8 cellular contexts compared by ENCODE assay signal in genomic region chr6:149545754-149546471, GRCh38. TPM values are rescaled to one million over a fixed set of nuclear protein-coding genes. Genes with fewer than 3 reads are reported as not detected.
A peak's percentile ranks its signal among the peaks of the same experiment; 100 is the strongest.
DNase-seq lines count a peak whose midpoint lies in the region; ATAC-seq and TF ChIP-seq lines count a peak whose summit lies in the region.

Gene PPIL4 (minus strand): TSS chr6:149546043. CDS start chr6:149546005, 38 bp downstream.

- DNase-seq in AG08396 (ENCODE audit: low spot score) (peak; percentile 94), NCI-H2227 treated with DMSO at 0.1 percent for 48 hours (lab: John Stamatoyannopoulos, UW) (peak; percentile 81), WTC11 (ENCODE audit: low spot score) (peak; percentile 95), cardiac fibroblast (ENCODE audit: low read depth in 2 of 2) (peak; percentile 96 to 97), immature natural killer cell (peak; percentile 96 to 97 (median 96)), spleen (peak; percentile 99)

- peak; percentile 95 for TF ChIP-seq CTCF in WTC11 (IDR thresholded peaks at IDR 0.05)
- TF ChIP-seq CTCF in cardiac fibroblast (IDR thresholded peaks at IDR 0.05; ENCODE audit: low read depth, low read length): peak; percentile 85
- peak; percentile 78 to 95 (median 91) for TF ChIP-seq CTCF in spleen (IDR thresholded peaks at IDR 0.05 in 8 of 11, conservative IDR thresholded peaks at IDR 0.05 in 3 of 11)

- POLR2A ChIA-PET in WTC11 (lab: Charles Lee): interaction anchor here (0.9 kb wide), 1 partner anchor 20 kb away, joined by 3 read pairs; no protein-coding TSS in a partner anchor

- H3K36me3 Mint-ChIP-seq in WTC11 (0 out of 2 replicates have a peak, but pooled peaks cover under 1% of the 10 kb centered on the region), immature natural killer cell (no peaks in the 10 kb centered on the region)

- H3K4me1 Mint-ChIP-seq in WTC11: peaks cover 9% of the 10 kb centered on the region
- peaks cover 34 to 51% of the 10 kb centered on the region in 2 donors for H3K4me1 Mint-ChIP-seq in immature natural killer cell

- H3K4me3 Mint-ChIP-seq in WTC11 (peak within 1 kb of the TSS; percentile 97), immature natural killer cell (peak within 1 kb of the TSS; percentile 97 to 98 (median 98))

- intact Hi-C loops in spleen (cut with DNase I; ENCODE audit: low total_unique reads): no loop called here

- 0 to 1% (median 0%) methylated on average over 28 to 71 of the region's 71 CpGs for WGBS in spleen, 5 donors

- CTCF ChIA-PET in WTC11 (lab: Charles Lee): interaction anchor here (0.5 to 1.8 kb wide), 8 partner anchors 9 to 330 kb away, joined by 3 to 9 read pairs (median 4); partner anchors contain the start of gene GINM1

- peaks cover 0 to 15% (median under 1%) of the 10 kb centered on the region in 6 donors for H3K36me3 ChIP-seq in spleen

- H3K9me3 Mint-ChIP-seq in WTC11 (no peaks in the 10 kb centered on the region), immature natural killer cell (no peaks in the 10 kb centered on the region)

- ATAC-seq in GM18873 (IDR thresholded peaks at IDR 0.05; ENCODE audit: low FRiP score, unreplicated experiment) (peak; percentile 82), HG03139 (IDR thresholded peaks at IDR 0.05; ENCODE audit: unreplicated experiment) (peak; percentile 86), WTC11 (peak; percentile 86)

- H3K4me1 ChIP-seq in spleen: peaks cover 23 to 55% (median 43%) of the 10 kb centered on the region in 6 donors

- TF ChIP-seq POLR2A in spleen (IDR thresholded peaks at IDR 0.05): peak; percentile 63 to 97 (median 77)

- no peaks in the 10 kb centered on the region for H3K27me3 ChIP-seq in spleen (replicated peaks in 1 of 7)

- peak within 1 kb of the TSS; percentile 94 to 99 (median 96) for H3K27ac ChIP-seq in spleen

- H3K27me3 Mint-ChIP-seq in WTC11 (ENCODE audit: low read depth) (peaks cover 20% of the 10 kb centered on the region), immature natural killer cell (ENCODE audit: low read depth in 3 of 3) (peaks cover 9 to 17% (median 13%) of the 10 kb centered on the region in 3 donors)

- peak within 1 kb of the TSS; percentile 97 for H3K27ac Mint-ChIP-seq in WTC11
- peak within 1 kb of the TSS; percentile 97 to 100 (median 99) for H3K27ac Mint-ChIP-seq in immature natural killer cell

- H3K4me3 ChIP-seq in cardiac fibroblast (replicated peaks in 1 of 2; ENCODE audit: low read depth in 2 of 2, low read length in 2 of 2) (peak within 1 kb of the TSS; percentile 97 to 98), spleen (peak within 1 kb of the TSS; percentile 84 to 98 (median 90))

- no peaks in the 10 kb centered on the region for H3K9me3 ChIP-seq in spleen

TF ChIP-seq in WTC11, 78 proteins besides CTCF, POLR2A, EP300 and RAD21 (continues in another document):
- TF ChIP-seq TEAD1 (CRISPR knock-in tag; IDR thresholded peaks at IDR 0.05): peak; percentile 89
- TF ChIP-seq ATF1 (CRISPR knock-in tag; IDR thresholded peaks at IDR 0.05): peak; percentile 98
- TF ChIP-seq HMGXB4 (CRISPR knock-in tag; IDR thresholded peaks at IDR 0.05): peak; percentile 86
- peak; percentile 46; the same call in 1 of the 2 replicates for TF ChIP-seq E2F4 (CRISPR knock-in tag; IDR thresholded peaks at IDR 0.05; ENCODE audit: borderline replicate concordance, low read depth)
- TF ChIP-seq GRHL2 (CRISPR knock-in tag; IDR thresholded peaks at IDR 0.05; ENCODE audit: insufficient replicate concordance, severe bottlenecking): no peak
- TF ChIP-seq CREM (CRISPR knock-in tag; IDR thresholded peaks at IDR 0.05): peak; percentile 99
- TF ChIP-seq MAX (CRISPR knock-in tag; IDR thresholded peaks at IDR 0.05): peak; percentile 81
- 0 out of 2 replicates have a peak, but pooled peaks have one; percentile 61 for TF ChIP-seq ZNF281 (CRISPR knock-in tag; IDR thresholded peaks at IDR 0.05)
- no peak for TF ChIP-seq CBFB (CRISPR knock-in tag; IDR thresholded peaks at IDR 0.05; ENCODE audit: low read depth)
- TF ChIP-seq IRF1 (CRISPR knock-in tag; IDR thresholded peaks at IDR 0.05): no peak
- TF ChIP-seq CREB1 (CRISPR knock-in tag; IDR thresholded peaks at IDR 0.05): peak; percentile 95
- TF ChIP-seq USF1 (CRISPR knock-in tag; IDR thresholded peaks at IDR 0.05): peak; percentile 67
- peak; percentile 94 for TF ChIP-seq SP1 (CRISPR knock-in tag; conservative IDR thresholded peaks at IDR 0.05)
- peak; percentile 86 for TF ChIP-seq ETV6 (CRISPR knock-in tag; IDR thresholded peaks at IDR 0.05)
- TF ChIP-seq FOXK1 (CRISPR knock-in tag; IDR thresholded peaks at IDR 0.05): peak; percentile 96
- peak; percentile 48; the same call in 1 of the 2 replicates for TF ChIP-seq MYBL2 (CRISPR knock-in tag; IDR thresholded peaks at IDR 0.05)

RNA-seq across cellular contexts. Expression of gene PPIL4, which starts in this region (rescaled TPM):
- 24.8 to 28.1 TPM (median 27.7 TPM) in 3 replicates for total RNA-seq in WTC11 (2021)
- polyA plus RNA-seq in immature natural killer cell: 10 to 100 TPM in 1 of 3 donors, 1 to 10 TPM in 2; 5.2 to 13.1 (median 9.4) TPM
- total RNA-seq in spleen: 10 to 100 TPM; 24.8 to 36.8 (median 30.7) TPM
- 10 to 100 TPM; 14.7 to 18.5 (median 16.8) TPM for polyA plus RNA-seq in spleen

Comparison
In these comparisons a context has a peak if more than half of its experiments do, and no peak if none do; other contexts are left out.
1. Peak in every context shown above with its lines: DNase-seq, ATAC-seq, H3K4me3 ChIP-seq and H3K27ac ChIP-seq.